ENCODE assay signal across 8 cellular contexts in genomic region chr10:100878291-100878910, GRCh38. TPM values are rescaled to one million over a fixed set of nuclear protein-coding genes. Genes with fewer than 3 reads are reported as not detected.
DNase-seq lines count a peak whose midpoint lies in the region; ATAC-seq and TF ChIP-seq lines count a peak whose summit lies in the region.

No MANE protein-coding gene starts in this region.

- ATAC-seq in GM18502 (IDR thresholded peaks at IDR 0.05; ENCODE audit: poor library complexity, unreplicated experiment): no peak

- no peaks in the 10 kb centered on the region for H3K9me3 Mint-ChIP-seq in neural crest cell

- no peak overlapping the region for H3K4me3 Mint-ChIP-seq in neural crest cell

- POLR2A ChIA-PET in AG04449 (lab: Yijun Ruan, JAX): interaction anchor here (1.3 kb wide), 1 partner anchor 316 kb away, joined by 7 read pairs; no protein-coding TSS in a partner anchor

- no peak overlapping the region for H3K27ac Mint-ChIP-seq in neural crest cell (ENCODE audit: unreplicated experiment)

- H3K36me3 Mint-ChIP-seq in neural crest cell (ENCODE audit: low read depth): no peaks in the 10 kb centered on the region

- H3K4me1 Mint-ChIP-seq in neural crest cell: peaks cover 36% of the 10 kb centered on the region

- CTCF ChIA-PET in AG04449 (lab: Yijun Ruan, JAX): interaction anchor here (0.8 to 13.6 kb wide), 52 partner anchors 10 to 1141 kb away, joined by 3 to 235 read pairs (median 5); partner anchors contain the start of genes HIF1AN and SEC31B

- TF ChIP-seq CTCF in AG04449 (IDR thresholded peaks at IDR 0.05; ENCODE audit: insufficient read depth, low read length, missing control alignments): peak; percentile 83
- peak; percentile 87 for TF ChIP-seq CTCF in neural crest cell (conservative IDR thresholded peaks at IDR 0.05)

- H3K4me3 ChIP-seq in AG04449 (ENCODE audit: low read depth, low read length): no peak overlapping the region

- peaks cover 4% of the 10 kb centered on the region for H3K27me3 Mint-ChIP-seq in neural crest cell (ENCODE audit: low read depth)

- DNase-seq in AG04449 (ENCODE audit: low read depth, low spot score) (no peak), GM04503 (ENCODE audit: low read depth) (peak; percentile 30), NCI-H1105 treated with DMSO at 0.1 percent for 48 hours (lab: John Stamatoyannopoulos, UW) (peak; percentile 39), UCSD-AML1 (lab: John Stamatoyannopoulos, UW; ENCODE audit: unreplicated experiment) (peak; percentile 64), fibroblast of peridontal ligament (ENCODE audit: extremely low read depth) (peak; percentile 78), neural crest cell (ENCODE audit: low read depth, low spot score) (peak; percentile 63), NCI-H2029 (lab: John Stamatoyannopoulos, UW) (no peak)

RNA-seq across cellular contexts. Expression of gene SLF2, which starts 34.4 kb away (rescaled TPM):
- total RNA-seq in neural crest cell: 39.6 and 40.6 TPM in 2 replicates

Comparison
In these comparisons a context has a peak if more than half of its experiments do, and no peak if none do; other contexts are left out.
1. DNase-seq: peak in GM04503 (single experiment), NCI-H1105 treated with DMSO at 0.1 percent for 48 hours (single experiment), UCSD-AML1 (single experiment), fibroblast of peridontal ligament (single experiment) and neural crest cell (single experiment); none in AG04449 (single experiment) and NCI-H2029 (single experiment).